1 cellular context compared by ENCODE assay signal in the genomic region with DNA sequence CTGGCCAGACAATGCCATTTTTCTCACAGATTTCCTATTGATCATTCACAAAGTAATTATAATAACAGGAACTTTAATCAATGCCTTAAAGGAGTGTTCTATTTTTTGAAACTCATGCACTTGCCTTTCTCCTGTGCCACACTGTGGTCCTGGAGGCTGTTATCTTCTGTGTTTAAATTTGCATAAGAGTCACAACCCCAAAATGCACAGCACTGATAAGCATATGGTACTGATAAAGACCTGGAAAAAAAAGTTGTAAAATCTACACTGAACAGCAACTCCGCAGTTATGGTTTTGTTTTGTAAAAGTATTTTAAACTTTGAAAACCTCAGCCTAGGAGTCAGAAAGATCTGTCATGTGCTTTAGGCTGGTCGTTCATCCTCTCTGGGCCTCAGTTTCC.
A peak's percentile ranks its signal among the peaks of the same experiment; 100 is the strongest.
TF ChIP-seq lines count a peak whose summit lies in the region.

No MANE protein-coding gene starts in this region.

TF ChIP-seq in K562, 482 proteins besides CTCF, POLR2A, EP300 and RAD21 (continued from another document and continues in another):
- TF ChIP-seq, protein P1, sequence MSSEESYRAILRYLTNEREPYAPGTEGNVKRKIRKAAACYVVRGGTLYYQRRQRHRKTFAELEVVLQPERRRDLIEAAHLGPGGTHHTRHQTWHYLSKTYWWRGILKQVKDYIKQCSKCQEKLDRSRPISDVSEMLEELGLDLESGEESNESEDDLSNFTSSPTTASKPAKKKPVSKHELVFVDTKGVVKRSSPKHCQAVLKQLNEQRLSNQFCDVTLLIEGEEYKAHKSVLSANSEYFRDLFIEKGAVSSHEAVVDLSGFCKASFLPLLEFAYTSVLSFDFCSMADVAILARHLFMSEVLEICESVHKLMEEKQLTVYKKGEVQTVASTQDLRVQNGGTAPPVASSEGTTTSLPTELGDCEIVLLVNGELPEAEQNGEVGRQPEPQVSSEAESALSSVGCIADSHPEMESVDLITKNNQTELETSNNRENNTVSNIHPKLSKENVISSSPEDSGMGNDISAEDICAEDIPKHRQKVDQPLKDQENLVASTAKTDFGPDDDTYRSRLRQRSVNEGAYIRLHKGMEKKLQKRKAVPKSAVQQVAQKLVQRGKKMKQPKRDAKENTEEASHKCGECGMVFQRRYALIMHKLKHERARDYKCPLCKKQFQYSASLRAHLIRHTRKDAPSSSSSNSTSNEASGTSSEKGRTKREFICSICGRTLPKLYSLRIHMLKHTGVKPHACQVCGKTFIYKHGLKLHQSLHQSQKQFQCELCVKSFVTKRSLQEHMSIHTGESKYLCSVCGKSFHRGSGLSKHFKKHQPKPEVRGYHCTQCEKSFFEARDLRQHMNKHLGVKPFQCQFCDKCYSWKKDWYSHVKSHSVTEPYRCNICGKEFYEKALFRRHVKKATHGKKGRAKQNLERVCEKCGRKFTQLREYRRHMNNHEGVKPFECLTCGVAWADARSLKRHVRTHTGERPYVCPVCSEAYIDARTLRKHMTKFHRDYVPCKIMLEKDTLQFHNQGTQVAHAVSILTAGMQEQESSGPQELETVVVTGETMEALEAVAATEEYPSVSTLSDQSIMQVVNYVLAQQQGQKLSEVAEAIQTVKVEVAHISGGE (CRISPR knock-in tag; IDR thresholded peaks at IDR 0.05) = peak in 1 of 3 experiments; percentile 49; a peak in 1 of 6 replicates
- TF ChIP-seq SRSF1 (IDR thresholded peaks at IDR 0.05; ENCODE audit: low read depth, low read length) = no peak
- TF ChIP-seq CCAR2 (IDR thresholded peaks at IDR 0.05; ENCODE audit: low read depth, low read length) = no peak
- TF ChIP-seq FOXP1 (CRISPR knock-in tag; IDR thresholded peaks at IDR 0.05) = no peak
- no peak for TF ChIP-seq FIP1L1 (IDR thresholded peaks at IDR 0.05; ENCODE audit: low read depth, low read length, poor library complexity, severe bottlenecking)
- no peak for TF ChIP-seq ZNF316 (IDR thresholded peaks at IDR 0.05)
- TF ChIP-seq DLX4 (CRISPR knock-in tag; IDR thresholded peaks at IDR 0.05) = no peak
- no peak for TF ChIP-seq JUN (IDR thresholded peaks at IDR 0.05; ENCODE audit: borderline replicate concordance, low read depth, low read length)
- TF ChIP-seq JUN (CRISPR knock-in tag; IDR thresholded peaks at IDR 0.05; ENCODE audit: borderline replicate concordance) = no peak
- TF ChIP-seq DIDO1 (tag; IDR thresholded peaks at IDR 0.05; ENCODE audit: low read depth) = no peak
- peak; percentile 39 for TF ChIP-seq ZFP36 (IDR thresholded peaks at IDR 0.05; ENCODE audit: low read depth, low read length, partially characterized antibody)
- no peak for TF ChIP-seq SP1 (CRISPR knock-in tag; IDR thresholded peaks at IDR 0.05)
- TF ChIP-seq ZNF134 (CRISPR knock-in tag; conservative IDR thresholded peaks at IDR 0.05) = no peak
- no peak for TF ChIP-seq RFX5 (IDR thresholded peaks at IDR 0.05; ENCODE audit: low read depth, low read length)
- no peak for TF ChIP-seq ZNF347 (CRISPR knock-in tag; IDR thresholded peaks at IDR 0.05; ENCODE audit: low read depth)
- TF ChIP-seq MXI1 (IDR thresholded peaks at IDR 0.05; ENCODE audit: low read depth, low read length) = no peak
- no peak for TF ChIP-seq LARP7 (IDR thresholded peaks at IDR 0.05)
- no peak for TF ChIP-seq HDAC6 (IDR thresholded peaks at IDR 0.05; ENCODE audit: low read depth, low read length)
- TF ChIP-seq CBX8 (IDR thresholded peaks at IDR 0.05; ENCODE audit: borderline replicate concordance, extremely low read depth, low read depth, low read length, poor library complexity, severe bottlenecking) = no peak
- no peak for TF ChIP-seq DACH1 (IDR thresholded peaks at IDR 0.05; ENCODE audit: partially characterized antibody)
- TF ChIP-seq ZNF232 (CRISPR knock-in tag; IDR thresholded peaks at IDR 0.05) = no peak
- TF ChIP-seq HOMEZ (CRISPR knock-in tag; IDR thresholded peaks at IDR 0.05) = no peak
- no peak for TF ChIP-seq WHSC1 (IDR thresholded peaks at IDR 0.05; ENCODE audit: low read length)
- no peak for TF ChIP-seq OTX1 (CRISPR knock-in tag; IDR thresholded peaks at IDR 0.05)
- TF ChIP-seq RBM17 (IDR thresholded peaks at IDR 0.05; ENCODE audit: borderline replicate concordance, low read depth, low read length) = no peak
- TF ChIP-seq ZNF507 (tag; conservative IDR thresholded peaks at IDR 0.05) = no peak
- peak; percentile 95 for TF ChIP-seq CBFA2T3 (IDR thresholded peaks at IDR 0.05)
- no peak for TF ChIP-seq NFYB (IDR thresholded peaks at IDR 0.05; ENCODE audit: extremely low read depth, insufficient read length)
- TF ChIP-seq FOXK2 (conservative IDR thresholded peaks at IDR 0.05 in 1 of 2, IDR thresholded peaks at IDR 0.05 in 1 of 2; ENCODE audit: low read depth in 2 of 2) = peak; percentile 24 to 46; a peak in 2 of 4 replicates
- peak; percentile 31; the same call in 1 of the 2 replicates for TF ChIP-seq CXXC5 (CRISPR knock-in tag; IDR thresholded peaks at IDR 0.05)
- TF ChIP-seq, protein P2, sequence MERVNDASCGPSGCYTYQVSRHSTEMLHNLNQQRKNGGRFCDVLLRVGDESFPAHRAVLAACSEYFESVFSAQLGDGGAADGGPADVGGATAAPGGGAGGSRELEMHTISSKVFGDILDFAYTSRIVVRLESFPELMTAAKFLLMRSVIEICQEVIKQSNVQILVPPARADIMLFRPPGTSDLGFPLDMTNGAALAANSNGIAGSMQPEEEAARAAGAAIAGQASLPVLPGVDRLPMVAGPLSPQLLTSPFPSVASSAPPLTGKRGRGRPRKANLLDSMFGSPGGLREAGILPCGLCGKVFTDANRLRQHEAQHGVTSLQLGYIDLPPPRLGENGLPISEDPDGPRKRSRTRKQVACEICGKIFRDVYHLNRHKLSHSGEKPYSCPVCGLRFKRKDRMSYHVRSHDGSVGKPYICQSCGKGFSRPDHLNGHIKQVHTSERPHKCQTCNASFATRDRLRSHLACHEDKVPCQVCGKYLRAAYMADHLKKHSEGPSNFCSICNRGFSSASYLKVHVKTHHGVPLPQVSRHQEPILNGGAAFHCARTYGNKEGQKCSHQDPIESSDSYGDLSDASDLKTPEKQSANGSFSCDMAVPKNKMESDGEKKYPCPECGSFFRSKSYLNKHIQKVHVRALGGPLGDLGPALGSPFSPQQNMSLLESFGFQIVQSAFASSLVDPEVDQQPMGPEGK (CRISPR knock-in tag; IDR thresholded peaks at IDR 0.05; ENCODE audit: borderline replicate concordance) = no peak
- TF ChIP-seq PHB2 (IDR thresholded peaks at IDR 0.05; ENCODE audit: low read depth) = peak; percentile 25; the same call in 1 of the 2 replicates
- no peak for TF ChIP-seq ZBTB9 (CRISPR knock-in tag; IDR thresholded peaks at IDR 0.05)
- TF ChIP-seq RBM14 (IDR thresholded peaks at IDR 0.05; ENCODE audit: borderline replicate concordance, insufficient read depth, low read depth, low read length) = no peak
- TF ChIP-seq SIRT6 (IDR thresholded peaks at IDR 0.05; ENCODE audit: low read depth, low read length) = no peak
- TF ChIP-seq EP400 (IDR thresholded peaks at IDR 0.05) = peak; percentile 34; the same call in 1 of the 2 replicates
- TF ChIP-seq POLR3A (IDR thresholded peaks at IDR 0.05; ENCODE audit: borderline replicate concordance, extremely low read depth, insufficient read depth, insufficient read length) = no peak
- peak; percentile 73; the same call in 1 of the 2 replicates for TF ChIP-seq GATAD2B (IDR thresholded peaks at IDR 0.05; ENCODE audit: borderline replicate concordance)
- peak; percentile 62; the same call in 1 of the 2 replicates for TF ChIP-seq CREM (IDR thresholded peaks at IDR 0.05; ENCODE audit: low read depth)
- TF ChIP-seq, protein P3, sequence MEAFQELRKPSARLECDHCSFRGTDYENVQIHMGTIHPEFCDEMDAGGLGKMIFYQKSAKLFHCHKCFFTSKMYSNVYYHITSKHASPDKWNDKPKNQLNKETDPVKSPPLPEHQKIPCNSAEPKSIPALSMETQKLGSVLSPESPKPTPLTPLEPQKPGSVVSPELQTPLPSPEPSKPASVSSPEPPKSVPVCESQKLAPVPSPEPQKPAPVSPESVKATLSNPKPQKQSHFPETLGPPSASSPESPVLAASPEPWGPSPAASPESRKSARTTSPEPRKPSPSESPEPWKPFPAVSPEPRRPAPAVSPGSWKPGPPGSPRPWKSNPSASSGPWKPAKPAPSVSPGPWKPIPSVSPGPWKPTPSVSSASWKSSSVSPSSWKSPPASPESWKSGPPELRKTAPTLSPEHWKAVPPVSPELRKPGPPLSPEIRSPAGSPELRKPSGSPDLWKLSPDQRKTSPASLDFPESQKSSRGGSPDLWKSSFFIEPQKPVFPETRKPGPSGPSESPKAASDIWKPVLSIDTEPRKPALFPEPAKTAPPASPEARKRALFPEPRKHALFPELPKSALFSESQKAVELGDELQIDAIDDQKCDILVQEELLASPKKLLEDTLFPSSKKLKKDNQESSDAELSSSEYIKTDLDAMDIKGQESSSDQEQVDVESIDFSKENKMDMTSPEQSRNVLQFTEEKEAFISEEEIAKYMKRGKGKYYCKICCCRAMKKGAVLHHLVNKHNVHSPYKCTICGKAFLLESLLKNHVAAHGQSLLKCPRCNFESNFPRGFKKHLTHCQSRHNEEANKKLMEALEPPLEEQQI (IDR thresholded peaks at IDR 0.05) = peak; percentile 78
- peak; percentile 86 for TF ChIP-seq FOSL1 (tag; conservative IDR thresholded peaks at IDR 0.05)
- TF ChIP-seq ZNF282 (CRISPR knock-in tag; IDR thresholded peaks at IDR 0.05) = no peak
- TF ChIP-seq EWSR1 (IDR thresholded peaks at IDR 0.05; ENCODE audit: borderline replicate concordance, low read depth, partially characterized antibody) = no peak
- TF ChIP-seq CHD4 (IDR thresholded peaks at IDR 0.05; ENCODE audit: insufficient read depth, insufficient replicate concordance, low read depth, low read length, poor library complexity, severe bottlenecking) = no peak
- TF ChIP-seq MCM2 (IDR thresholded peaks at IDR 0.05; ENCODE audit: low read depth) = no peak
- no peak for TF ChIP-seq BCL6 (CRISPR knock-in tag; IDR thresholded peaks at IDR 0.05)
- TF ChIP-seq KDM1A (IDR thresholded peaks at IDR 0.05) = peak; percentile 72 to 86; a peak in 3 of 4 replicates
- no peak for TF ChIP-seq CREB1 (IDR thresholded peaks at IDR 0.05)
- no peak for TF ChIP-seq CREB1 (CRISPR knock-in tag; IDR thresholded peaks at IDR 0.05)
- TF ChIP-seq TFE3 (CRISPR knock-in tag; IDR thresholded peaks at IDR 0.05) = no peak
- TF ChIP-seq CBX3 (IDR thresholded peaks at IDR 0.05; ENCODE audit: borderline replicate concordance in 1 of 2, low read length in 2 of 2) = no peak
- TF ChIP-seq, protein P4, sequence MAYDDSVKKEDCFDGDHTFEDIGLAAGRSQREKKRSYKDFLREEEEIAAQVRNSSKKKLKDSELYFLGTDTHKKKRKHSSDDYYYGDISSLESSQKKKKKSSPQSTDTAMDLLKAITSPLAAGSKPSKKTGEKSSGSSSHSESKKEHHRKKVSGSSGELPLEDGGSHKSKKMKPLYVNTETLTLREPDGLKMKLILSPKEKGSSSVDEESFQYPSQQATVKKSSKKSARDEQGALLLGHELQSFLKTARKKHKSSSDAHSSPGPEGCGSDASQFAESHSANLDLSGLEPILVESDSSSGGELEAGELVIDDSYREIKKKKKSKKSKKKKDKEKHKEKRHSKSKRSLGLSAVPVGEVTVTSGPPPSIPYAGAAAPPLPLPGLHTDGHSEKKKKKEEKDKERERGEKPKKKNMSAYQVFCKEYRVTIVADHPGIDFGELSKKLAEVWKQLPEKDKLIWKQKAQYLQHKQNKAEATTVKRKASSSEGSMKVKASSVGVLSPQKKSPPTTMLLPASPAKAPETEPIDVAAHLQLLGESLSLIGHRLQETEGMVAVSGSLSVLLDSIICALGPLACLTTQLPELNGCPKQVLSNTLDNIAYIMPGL (CRISPR knock-in tag; IDR thresholded peaks at IDR 0.05) = no peak
- TF ChIP-seq ZNF274 (IDR thresholded peaks at IDR 0.05; ENCODE audit: borderline replicate concordance, low read depth, low read length) = no peak
- no peak for TF ChIP-seq PTTG1 (tag; IDR thresholded peaks at IDR 0.05; ENCODE audit: low read depth)
- no peak for TF ChIP-seq ZBTB26 (CRISPR knock-in tag; IDR thresholded peaks at IDR 0.05)
